In genomic region chr9:6716766-6717165, GRCh38 we compare ENCODE assay signal across 11 cellular contexts. TPM values are rescaled to one million over a fixed set of nuclear protein-coding genes. Genes with fewer than 3 reads are reported as not detected.
DNase-seq lines count a peak whose midpoint lies in the region; ATAC-seq, FAIRE-seq and TF ChIP-seq lines count a peak whose summit lies in the region.
"Had no signal": no experiment of that assay in that cellular context is flagged by ENCODE, and none has a peak within 500 bp of the region (broad histone marks: within the 10 kb centered on the region; RNA-seq: fewer than 3 reads in every experiment).

No MANE protein-coding gene starts in this region.

- H3K4me2 ChIP-seq in DOHH2 (ENCODE audit: low read length) (peak overlapping the region; percentile 99), KMS-11 (no peak overlapping the region), mammary epithelial cell (ENCODE audit: insufficient read depth, low read depth, low read length) (no peak overlapping the region)

- H2AFZ ChIP-seq in KMS-11 (ENCODE audit: low read depth) (peak overlapping the region; percentile 54; the same call in 1 of the 2 replicates), mammary epithelial cell (ENCODE audit: low read depth, low read length) (no peak overlapping the region)

- H3K79me2 ChIP-seq in DOHH2 (ENCODE audit: control insufficient read depth, low read length) (peaks cover 19% of the 10 kb centered on the region), KMS-11 (ENCODE audit: insufficient read depth, low read depth) (no peaks in the 10 kb centered on the region), mammary epithelial cell (ENCODE audit: insufficient read depth, low read length) (no peaks in the 10 kb centered on the region)

- WGBS in mammary epithelial cell (ENCODE audit: low coverage, missing lambda C conversion rate): 88% methylated on average over 9 of the region's 9 CpGs
- 69 to 78% methylated on average over 9 of the region's 9 CpGs for WGBS in pancreas, 2 donors

- H3K36me3 ChIP-seq in DOHH2 (ENCODE audit: control insufficient read depth, low read length): peaks cover 15% of the 10 kb centered on the region
- no peaks in the 10 kb centered on the region for H3K36me3 ChIP-seq in KMS-11 (ENCODE audit: insufficient read depth)
- no peaks in the 10 kb centered on the region for H3K36me3 ChIP-seq in mammary epithelial cell (ENCODE audit: insufficient read depth, low read length)
- no peaks in the 10 kb centered on the region for H3K36me3 ChIP-seq in pancreas

- CTCF ChIA-PET in mammary epithelial cell (lab: Charles Lee; ENCODE audit: low non-redundant PET): interaction anchor here (0.6 kb wide), 1 partner anchor 67 kb away, joined by 4 read pairs; no protein-coding TSS in a partner anchor

- H4K20me1 ChIP-seq in DOHH2 (ENCODE audit: control insufficient read depth, insufficient read depth, low read depth, low read length) (no peaks in the 10 kb centered on the region), KMS-11 (ENCODE audit: insufficient read depth) (no peaks in the 10 kb centered on the region), mammary epithelial cell (ENCODE audit: insufficient read depth, low read length) (no peaks in the 10 kb centered on the region)

- H3K27ac ChIP-seq in DOHH2 (ENCODE audit: low read depth, low read length) (peak overlapping the region; percentile 74), KMS-11 (no peak overlapping the region), mammary epithelial cell (ENCODE audit: insufficient read depth, low read depth, low read length) (no peak overlapping the region), pancreas (peak overlapping the region; percentile 85 to 90 (median 87))

- H3K27me3 ChIP-seq in DOHH2 (ENCODE audit: control insufficient read depth, low read length): no peaks in the 10 kb centered on the region
- no peaks in the 10 kb centered on the region for H3K27me3 ChIP-seq in KMS-11 (ENCODE audit: insufficient read depth, low read depth)
- H3K27me3 ChIP-seq in mammary epithelial cell (ENCODE audit: insufficient read depth, low read length): no peaks in the 10 kb centered on the region
- no peaks in the 10 kb centered on the region for H3K27me3 ChIP-seq in pancreas

- H3K4me1 ChIP-seq in DOHH2 (ENCODE audit: control insufficient read depth, low read length) (peaks cover 32% of the 10 kb centered on the region), KMS-11 (ENCODE audit: low read depth, poor library complexity, severe bottlenecking) (no peaks in the 10 kb centered on the region), mammary epithelial cell (ENCODE audit: insufficient read depth, low read length) (peaks cover 5% of the 10 kb centered on the region), pancreas (peaks cover 0 to 4% (median 0%) of the 10 kb centered on the region in 3 donors)

- dilution Hi-C loops in mammary epithelial cell (cut with HindIII; ENCODE audit: low sequenced_read_pairs): no loop called here

- H3K4me3 ChIP-seq in DOHH2 (ENCODE audit: low read length) (peak overlapping the region; percentile 83), KMS-11 (IDR thresholded peaks at IDR 0.05; ENCODE audit: insufficient read depth, low read depth, low read length) (no peak overlapping the region), mammary epithelial cell (replicated peaks in 1 of 3; ENCODE audit: insufficient read depth in 1 of 3, low read depth in 2 of 3, low read length in 3 of 3) (no peak overlapping the region), pancreas (peak overlapping the region in 3 of 4 donors; percentile 30 to 53 (median 49))

- TF ChIP-seq CTCF in DOHH2 (IDR thresholded peaks at IDR 0.05; ENCODE audit: low read depth, low read length, poor library complexity, severe bottlenecking): no peak
- no peak for TF ChIP-seq CTCF in KMS-11 (conservative IDR thresholded peaks at IDR 0.05; ENCODE audit: low read depth, low read length)
- TF ChIP-seq CTCF in mammary epithelial cell (conservative IDR thresholded peaks at IDR 0.05 in 1 of 2, IDR thresholded peaks at IDR 0.05 in 1 of 2; ENCODE audit: extremely low read depth in 1 of 2, insufficient read depth in 1 of 2, low read depth in 1 of 2, low read length in 2 of 2): no peak
- no peak for TF ChIP-seq CTCF in pancreas (IDR thresholded peaks at IDR 0.05)

- no peak for ATAC-seq in pancreas
- ATAC-seq in GM18517 (IDR thresholded peaks at IDR 0.05; ENCODE audit: unreplicated experiment): no peak

- no peaks in the 10 kb centered on the region for H3K9me2 ChIP-seq in DOHH2 (replicated peaks; ENCODE audit: control insufficient read depth, low read length)

- H3K9ac ChIP-seq in KMS-11 (no peak overlapping the region), mammary epithelial cell (ENCODE audit: insufficient read depth, low read length) (no peak overlapping the region)

- in situ Hi-C loops in mammary epithelial cell (cut with MboI; ENCODE audit: low sequenced_read_pairs in 2 of 2): no loop called here

- DNase-seq in mammary epithelial cell (no peak), pancreas (no peak), NCI-H2081 treated with DMSO at 0.1 percent for 48 hours (lab: John Stamatoyannopoulos, UW) (no peak), KG1 (lab: John Stamatoyannopoulos, UW) (no peak), GOT3 (lab: John Stamatoyannopoulos, UW) (no peak)
- DNase-seq: activated gamma-delta T cell, dermis blood vessel endothelial cell had no signal

- TSS peak; percentile 96 for BruUV-seq in mammary epithelial cell (replicated peaks; lab: Mats Ljungman, UMichigan)

- intact Hi-C loops in mammary epithelial cell (cut with micrococcal nuclease) (no loop called here), pancreas (cut with DNase I) (no loop called here)

- H3K9me3 ChIP-seq in DOHH2 (ENCODE audit: control insufficient read depth, insufficient read depth, low read length): no peaks in the 10 kb centered on the region
- H3K9me3 ChIP-seq in mammary epithelial cell (replicated peaks; ENCODE audit: insufficient read depth, low read length): no peaks in the 10 kb centered on the region
- no peaks in the 10 kb centered on the region for H3K9me3 ChIP-seq in pancreas

- FAIRE-seq in pancreas (lab: Jason Lieb, UNC): no peak
- FAIRE-seq: TTC549 had no signal

- peaks cover 15% of the 10 kb centered on the region for H3F3A ChIP-seq in DOHH2 (ENCODE audit: control insufficient read depth, insufficient read depth)

RNA-seq across cellular contexts. Expression of gene KDM4C, which starts 41.0 kb away (rescaled TPM):
- total RNA-seq in mammary epithelial cell (10 to 100 TPM; 27.2 to 34.7 TPM), pancreas (10 to 100 TPM; 18.4 to 30.8 (median 21.1) TPM)
- polyA plus RNA-seq in mammary epithelial cell (11.4 TPM), pancreas (10 to 100 TPM; 10.5 to 15.1 TPM)
- 33.3 TPM for polyA minus RNA-seq in mammary epithelial cell

Comparison
In these comparisons a context has a peak if more than half of its experiments do, and no peak if none do; other contexts are left out.
1. H3K27ac ChIP-seq: peak in DOHH2 (single experiment) and pancreas (4 of 4); none in KMS-11 (single experiment) and mammary epithelial cell (single experiment).
2. H3K4me3 ChIP-seq: peak in DOHH2 (single experiment) and pancreas (3 of 4); none in KMS-11 (single experiment) and mammary epithelial cell (0 of 3).